Comparison of ENCODE assay signal across 1 cellular context in genomic region chr7:111765936-111766643, GRCh38.
TF ChIP-seq lines count a peak whose summit lies in the region.

No MANE protein-coding gene starts in this region.

TF ChIP-seq in IMR-90, 13 proteins besides CTCF, POLR2A, EP300 and RAD21 (continued from another document):
- TF ChIP-seq ELK1 (IDR thresholded peaks at IDR 0.05; ENCODE audit: borderline replicate concordance, low read depth, low read length) (no peak), NFE2L2 (IDR thresholded peaks at IDR 0.05; ENCODE audit: low read depth, low read length) (no peak), CEBPB (IDR thresholded peaks at IDR 0.05; ENCODE audit: low read depth, low read length) (no peak), FOS (IDR thresholded peaks at IDR 0.05; ENCODE audit: low read depth, low read length) (no peak), MXI1 (IDR thresholded peaks at IDR 0.05; ENCODE audit: borderline replicate concordance, low read depth, low read length) (no peak), BHLHE40 (IDR thresholded peaks at IDR 0.05; ENCODE audit: low read depth, low read length) (no peak), USF2 (IDR thresholded peaks at IDR 0.05; ENCODE audit: low read depth, low read length) (no peak), RCOR1 (IDR thresholded peaks at IDR 0.05; ENCODE audit: insufficient replicate concordance, low read length) (no peak), MAZ (IDR thresholded peaks at IDR 0.05; ENCODE audit: borderline replicate concordance, low read depth, low read length) (no peak), SMC3 (IDR thresholded peaks at IDR 0.05; ENCODE audit: low read depth, low read length) (no peak), RFX5 (IDR thresholded peaks at IDR 0.05; ENCODE audit: low read depth, low read length) (no peak), MAFK (IDR thresholded peaks at IDR 0.05; ENCODE audit: low read depth, low read length) (no peak)
TF ChIP-seq in IMR-90: peak in this region for 0.
